Comparison of ENCODE assay signal across 1 cellular context in genomic region chr7:47603514-47604255, GRCh38.
TF ChIP-seq lines count a peak whose summit lies in the region.

No MANE protein-coding gene starts in this region.

TF ChIP-seq in A549, 52 proteins besides CTCF, POLR2A, EP300 and RAD21:
- TF ChIP-seq MAFK (IDR thresholded peaks at IDR 0.05; ENCODE audit: partially characterized antibody) = peak; percentile 17
- TF ChIP-seq EHF (CRISPR knock-in tag; IDR thresholded peaks at IDR 0.05) = 0 out of 2 replicates have a peak, but pooled peaks have one; percentile 9
